In the genomic region with DNA sequence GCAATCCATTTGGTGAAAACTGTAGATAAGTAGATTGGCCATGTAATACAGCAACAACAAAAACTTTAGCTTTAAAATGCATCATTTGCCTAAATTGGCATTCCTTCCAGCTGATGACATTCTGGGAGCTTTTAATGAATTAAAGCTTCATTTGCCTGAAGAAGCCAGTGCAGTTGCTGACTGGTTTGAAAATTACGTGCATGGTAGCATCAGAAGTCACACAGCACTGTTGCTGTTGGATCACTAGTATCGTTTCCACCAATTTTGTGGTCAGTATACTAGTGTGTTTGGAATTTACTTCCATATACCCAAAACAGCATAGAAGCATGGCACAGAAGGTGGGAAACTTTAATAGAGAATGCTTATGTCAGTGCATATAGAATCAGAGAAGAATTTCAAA, we compare ENCODE assay signal across 1 cellular context.
TF ChIP-seq lines count a peak whose summit lies in the region.

No MANE protein-coding gene starts in this region.

TF ChIP-seq in GM23338, 12 proteins besides CTCF, POLR2A, EP300 and RAD21 (continued from another document):
- TF ChIP-seq, protein P1, sequence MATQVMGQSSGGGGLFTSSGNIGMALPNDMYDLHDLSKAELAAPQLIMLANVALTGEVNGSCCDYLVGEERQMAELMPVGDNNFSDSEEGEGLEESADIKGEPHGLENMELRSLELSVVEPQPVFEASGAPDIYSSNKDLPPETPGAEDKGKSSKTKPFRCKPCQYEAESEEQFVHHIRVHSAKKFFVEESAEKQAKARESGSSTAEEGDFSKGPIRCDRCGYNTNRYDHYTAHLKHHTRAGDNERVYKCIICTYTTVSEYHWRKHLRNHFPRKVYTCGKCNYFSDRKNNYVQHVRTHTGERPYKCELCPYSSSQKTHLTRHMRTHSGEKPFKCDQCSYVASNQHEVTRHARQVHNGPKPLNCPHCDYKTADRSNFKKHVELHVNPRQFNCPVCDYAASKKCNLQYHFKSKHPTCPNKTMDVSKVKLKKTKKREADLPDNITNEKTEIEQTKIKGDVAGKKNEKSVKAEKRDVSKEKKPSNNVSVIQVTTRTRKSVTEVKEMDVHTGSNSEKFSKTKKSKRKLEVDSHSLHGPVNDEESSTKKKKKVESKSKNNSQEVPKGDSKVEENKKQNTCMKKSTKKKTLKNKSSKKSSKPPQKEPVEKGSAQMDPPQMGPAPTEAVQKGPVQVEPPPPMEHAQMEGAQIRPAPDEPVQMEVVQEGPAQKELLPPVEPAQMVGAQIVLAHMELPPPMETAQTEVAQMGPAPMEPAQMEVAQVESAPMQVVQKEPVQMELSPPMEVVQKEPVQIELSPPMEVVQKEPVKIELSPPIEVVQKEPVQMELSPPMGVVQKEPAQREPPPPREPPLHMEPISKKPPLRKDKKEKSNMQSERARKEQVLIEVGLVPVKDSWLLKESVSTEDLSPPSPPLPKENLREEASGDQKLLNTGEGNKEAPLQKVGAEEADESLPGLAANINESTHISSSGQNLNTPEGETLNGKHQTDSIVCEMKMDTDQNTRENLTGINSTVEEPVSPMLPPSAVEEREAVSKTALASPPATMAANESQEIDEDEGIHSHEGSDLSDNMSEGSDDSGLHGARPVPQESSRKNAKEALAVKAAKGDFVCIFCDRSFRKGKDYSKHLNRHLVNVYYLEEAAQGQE (IDR thresholded peaks at IDR 0.05; ENCODE audit: unreplicated experiment) = no peak
- TF ChIP-seq EZH2 (IDR thresholded peaks at IDR 0.05; ENCODE audit: low read depth, unreplicated experiment) (no peak), CREB1 (CRISPR knock-in tag; IDR thresholded peaks at IDR 0.05; ENCODE audit: low read depth) (no peak)
- TF ChIP-seq, protein P2, sequence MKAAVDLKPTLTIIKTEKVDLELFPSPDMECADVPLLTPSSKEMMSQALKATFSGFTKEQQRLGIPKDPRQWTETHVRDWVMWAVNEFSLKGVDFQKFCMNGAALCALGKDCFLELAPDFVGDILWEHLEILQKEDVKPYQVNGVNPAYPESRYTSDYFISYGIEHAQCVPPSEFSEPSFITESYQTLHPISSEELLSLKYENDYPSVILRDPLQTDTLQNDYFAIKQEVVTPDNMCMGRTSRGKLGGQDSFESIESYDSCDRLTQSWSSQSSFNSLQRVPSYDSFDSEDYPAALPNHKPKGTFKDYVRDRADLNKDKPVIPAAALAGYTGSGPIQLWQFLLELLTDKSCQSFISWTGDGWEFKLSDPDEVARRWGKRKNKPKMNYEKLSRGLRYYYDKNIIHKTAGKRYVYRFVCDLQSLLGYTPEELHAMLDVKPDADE (IDR thresholded peaks at IDR 0.05) = no peak
